In genomic region chr10:103587073-103587472, GRCh38 we compare ENCODE assay signal across 30 cellular contexts.
"Had no signal": no experiment of that assay in that cellular context is flagged by ENCODE, and none has a peak within 500 bp of the region (broad histone marks: within the 10 kb centered on the region; RNA-seq: fewer than 3 reads in every experiment).

No MANE protein-coding gene starts in this region.

- H3K27ac ChIP-seq: ascending aorta, cardiac muscle cell, VCaP had no signal

- H3K4me3 ChIP-seq: ascending aorta, cardiac muscle cell had no signal

- ATAC-seq: activated CD8-positive, alpha-beta memory T cell treated with anti-CD3 and anti-CD28 coated beads, Interleukin-2, amount 10 ng/mL, durations not matched to agents 7 days and 5 days; activated CD8-positive, alpha-beta T cell treated with anti-CD3 and anti-CD28 coated beads for 36 hours; activated naive CD8-positive, alpha-beta T cell treated with anti-CD3 and anti-CD28 coated beads, Interleukin-2, amount 50 U/mL, for 24 hours had no signal

- H3K27me3 ChIP-seq: ascending aorta, cardiac muscle cell had no signal

- H3K36me3 ChIP-seq: cardiac muscle cell had no signal

- H3K4me1 ChIP-seq: ascending aorta had no signal

- FAIRE-seq: bronchial epithelial cell, TTC549 had no signal

- DNase-seq: activated B cell treated with CpG ODN at 0.5 μM for 24 hours; activated CD4-positive, alpha-beta memory T cell treated with anti-CD3 and anti-CD28 coated beads for 36 hours; activated CD4-positive, alpha-beta T cell treated with anti-CD3 and anti-CD28 coated beads for 4 hours; activated CD4-positive, alpha-beta T cell treated with anti-CD3 and anti-CD28 coated beads, Interleukin-2, amount 10 ng/mL, durations not matched to agents 24 days and 14 days; activated CD4-positive, alpha-beta T cell treated with anti-CD3 and anti-CD28 coated beads, Interleukin-2, amount 50 U/mL, for 1 hour; activated CD4-positive, alpha-beta T cell treated with anti-CD3 and anti-CD28 coated beads, Interleukin-2, amount 50 U/mL, for 4 hours; activated CD4-positive, CD25-positive, alpha-beta regulatory T cell treated with anti-CD3 and anti-CD28 coated beads, Interleukin-2, amount 50 U/mL, for 72 hours; activated CD8-positive, alpha-beta memory T cell treated with anti-CD3 and anti-CD28 coated beads for 24 hours; activated CD8-positive, alpha-beta memory T cell treated with anti-CD3 and anti-CD28 coated beads, Interleukin-2, amount 10 ng/mL, durations not matched to agents 7 days and 5 days; activated CD8-positive, alpha-beta memory T cell treated with anti-CD3 and anti-CD28 coated beads, Interleukin-2, amount 50 U/mL, for 48 hours; activated CD8-positive, alpha-beta T cell treated with anti-CD3 and anti-CD28 coated beads for 36 hours; activated effector memory CD4-positive, alpha-beta T cell treated with Interleukin-2 at 50 U/mL for 16 hours; activated gamma-delta T cell; activated naive CD4-positive, alpha-beta T cell treated with anti-CD3 and anti-CD28 coated beads, Interleukin-2, amount 10 ng/mL, durations not matched to agents 7 days and 5 days; activated naive CD4-positive, alpha-beta T cell treated with Interleukin-2 at 50 U/mL for 16 hours; activated naive CD8-positive, alpha-beta T cell treated with anti-CD3 and anti-CD28 coated beads, Interleukin-2, amount 10 ng/mL, durations not matched to agents 7 days and 5 days; activated naive CD8-positive, alpha-beta T cell treated with anti-CD3 and anti-CD28 coated beads, Interleukin-2, amount 50 U/mL, for 24 hours; activated T-cell treated with anti-CD3 and anti-CD28 coated beads, Interleukin-2, amount 50 U/mL, for 24 hours; activated T-cell treated with anti-CD3 and anti-CD28 coated beads, Interleukin-2, amount 50 U/mL, for 48 hours; amygdala; anterior cingulate cortex; caudate nucleus; cerebellar nuclear complex; T-helper 2 cell; T-helper 9 cell had no signal
